19 cellular contexts compared by ENCODE assay signal in the genomic region with DNA sequence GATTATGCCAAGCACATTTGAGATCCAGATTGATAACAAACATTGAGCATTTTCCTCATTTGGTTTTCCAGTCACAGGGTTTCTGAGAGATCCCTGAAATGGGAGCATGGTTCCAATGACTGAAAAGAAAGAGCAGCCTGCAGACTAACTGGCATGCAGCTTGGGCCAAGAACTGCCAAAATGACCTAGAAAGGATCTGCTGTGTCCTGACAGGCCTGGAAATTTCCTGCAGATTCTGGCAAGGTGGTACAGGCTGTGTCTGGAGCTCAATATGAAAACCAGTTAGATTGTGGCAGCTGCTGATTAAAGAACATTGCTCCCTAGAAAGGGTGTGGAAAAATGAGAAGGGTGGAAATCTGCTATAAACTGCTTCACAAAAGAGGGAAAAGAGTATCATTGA.
A peak's percentile ranks its signal among the peaks of the same experiment; 100 is the strongest.
DNase-seq lines count a peak whose midpoint lies in the region; ATAC-seq and TF ChIP-seq lines count a peak whose summit lies in the region.
"Had no signal": no experiment of that assay in that cellular context is flagged by ENCODE, and none has a peak within 500 bp of the region (broad histone marks: within the 10 kb centered on the region; RNA-seq: fewer than 3 reads in every experiment).

No MANE protein-coding gene starts in this region.

- H3K4me1 Mint-ChIP-seq in neural progenitor cell = no peaks in the 10 kb centered on the region
- H3K4me1 Mint-ChIP-seq: CD4-positive, alpha-beta memory T cell; GM23338; H9 had no signal

- H3K4me3 Mint-ChIP-seq in neural progenitor cell = no peak overlapping the region
- H3K4me3 Mint-ChIP-seq: GM23338, H9 had no signal

- no peak for ATAC-seq in GM21367 (IDR thresholded peaks at IDR 0.05; ENCODE audit: unreplicated experiment)
- ATAC-seq: A549, GM23338, HCT116 had no signal

- H3K27ac ChIP-seq in neural progenitor cell = no peak overlapping the region
- H3K27ac ChIP-seq: A549 had no signal

- H3K36me3 Mint-ChIP-seq in neural progenitor cell = no peaks in the 10 kb centered on the region
- H3K36me3 Mint-ChIP-seq: CD4-positive, alpha-beta memory T cell had no signal

- H3K79me2 ChIP-seq in neural progenitor cell (ENCODE audit: low read depth) = no peaks in the 10 kb centered on the region

- H3K27ac Mint-ChIP-seq in neural progenitor cell = no peak overlapping the region
- H3K27ac Mint-ChIP-seq: CD4-positive, alpha-beta memory T cell; GM23338; H9 had no signal

- no peaks in the 10 kb centered on the region for H3K4me1 ChIP-seq in neural progenitor cell
- H3K4me1 ChIP-seq: A549 had no signal

- no peak overlapping the region for H2AFZ ChIP-seq in neural progenitor cell (replicated peaks)
- H2AFZ ChIP-seq: GM23338 had no signal

- H3K36me3 ChIP-seq in neural progenitor cell = no peaks in the 10 kb centered on the region

- H3K4me3 ChIP-seq in neural progenitor cell = no peak overlapping the region
- H3K4me3 ChIP-seq: A549, GM23338 had no signal

- H3F3A ChIP-seq in neural progenitor cell (ENCODE audit: low read depth) = no peaks in the 10 kb centered on the region

- peaks cover 2% of the 10 kb centered on the region for H3K9me3 Mint-ChIP-seq in neural progenitor cell

- no peak for TF ChIP-seq CTCF in neural progenitor cell (IDR thresholded peaks at IDR 0.05)

- peak; percentile 93 for DNase-seq in G401 (ENCODE audit: low spot score)
- DNase-seq in globus pallidus (ENCODE audit: low spot score) = peak; percentile 22
- DNase-seq in midbrain (lab: John Stamatoyannopoulos, UW) = peak; percentile 39
- DNase-seq in superior temporal gyrus (ENCODE audit: extremely low spot score) = peak; percentile 41
- no peak for DNase-seq in NCI-H2171 (lab: John Stamatoyannopoulos, UW)
- DNase-seq in neural progenitor cell (ENCODE audit: low spot score) = no peak
- DNase-seq: 8988T; ACHN; AML-193; Calu3; CD4-positive, alpha-beta memory T cell; COR-L47; DMS53; DMS79 treated with DMSO at 0.1 percent for 48 hours; H9 had no signal

- no peaks in the 10 kb centered on the region for H4K20me1 ChIP-seq in neural progenitor cell (ENCODE audit: low read depth)

- in situ Hi-C loops in G401 (cut with HindIII; ENCODE audit: low sequenced_read_pairs) = no loop called here

- H3K9ac ChIP-seq in neural progenitor cell = no peak overlapping the region

- no peaks in the 10 kb centered on the region for H3K27me3 ChIP-seq in neural progenitor cell

- H3K27me3 Mint-ChIP-seq in neural progenitor cell (ENCODE audit: insufficient read depth, low read depth) = no peaks in the 10 kb centered on the region
- H3K27me3 Mint-ChIP-seq: CD4-positive, alpha-beta memory T cell had no signal

- no peaks in the 10 kb centered on the region for H3K9me3 ChIP-seq in neural progenitor cell (ENCODE audit: low read depth)
- H3K9me3 ChIP-seq: A549 had no signal

- H3K4me2 ChIP-seq in neural progenitor cell = no peak overlapping the region
- H3K4me2 ChIP-seq: A549, GM23338 had no signal

Comparison
In these comparisons a context has a peak if more than half of its experiments do, and no peak if none do; other contexts are left out.
1. DNase-seq: peak in G401 (single experiment), globus pallidus (single experiment), midbrain (single experiment) and superior temporal gyrus (single experiment); none in NCI-H2171 (single experiment) and neural progenitor cell (single experiment).